Comparison of ENCODE assay signal across 28 cellular contexts in the genomic region with DNA sequence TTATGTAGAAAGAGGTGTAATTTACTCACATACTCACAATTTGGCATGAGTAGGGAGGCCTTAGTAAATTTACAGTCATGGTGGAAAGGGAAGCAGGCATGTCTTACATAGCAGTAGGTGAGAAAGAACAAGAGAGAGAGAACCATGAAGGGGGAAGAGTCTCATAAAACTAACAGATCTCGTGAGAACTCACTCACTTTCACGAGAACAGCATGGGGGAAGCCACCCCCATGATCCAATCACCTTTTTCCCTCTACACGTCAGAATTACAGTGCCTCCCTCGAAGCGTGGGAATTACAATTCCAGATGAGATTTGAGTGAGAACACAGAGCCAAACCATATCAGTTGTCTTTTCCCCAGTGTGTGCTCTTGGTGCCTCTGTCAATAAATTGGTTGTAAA.
"Had no signal": no experiment of that assay in that cellular context is flagged by ENCODE, and none has a peak within 500 bp of the region (broad histone marks: within the 10 kb centered on the region; RNA-seq: fewer than 3 reads in every experiment).

No MANE protein-coding gene starts in this region.

- FAIRE-seq: endometrium, islet of Langerhans, keratinocyte had no signal

- H3K4me1 Mint-ChIP-seq: endodermal cell; mesothelial cell of epicardium; naive B cell; naive thymus-derived CD8-positive, alpha-beta T cell had no signal

- H3K27me3 Mint-ChIP-seq: dendritic cell treated with granulocyte-macrophage colony-stimulating factor and Interleukin-4, amounts not matched to agents 40 ng/mL and 50 ng/mL, for 4 days; effector memory CD8-positive, alpha-beta T cell; naive B cell; naive thymus-derived CD8-positive, alpha-beta T cell had no signal

- H3K4me3 ChIP-seq: esophagus squamous epithelium, gastrocnemius medialis, heart right ventricle, left lung, lower lobe of right lung, mucosa of descending colon had no signal

- H3K27me3 ChIP-seq: esophagus squamous epithelium, gastrocnemius medialis, heart right ventricle, left lung had no signal

- H3K36me3 ChIP-seq: esophagus squamous epithelium, gastrocnemius medialis, heart right ventricle, left lung, lower lobe of right lung had no signal

- DNase-seq: cortex of kidney; effector CD8-positive, alpha-beta T cell; effector memory CD8-positive, alpha-beta T cell; endodermal cell; erythroblast; esophagus squamous epithelium; foreskin fibroblast; foreskin melanocyte; gastrocnemius medialis; glutamatergic neuron; head of caudate nucleus; heart right ventricle; hippocampal formation; left cardiac atrium; left lung; left ventricle myocardium superior; lower lobe of right lung; mesenchymal stem cell; mucosa of descending colon; naive B cell; naive thymus-derived CD8-positive, alpha-beta T cell had no signal

- ATAC-seq: effector memory CD8-positive, alpha-beta T cell; esophagus mucosa; gastrocnemius medialis; heart right ventricle; left cardiac atrium; left lung; left ventricle myocardium superior; lower lobe of right lung; mucosa of descending colon; naive thymus-derived CD8-positive, alpha-beta T cell had no signal

- H3K4me1 ChIP-seq: esophagus squamous epithelium, gastrocnemius medialis, heart right ventricle, left lung, lower lobe of right lung had no signal

- H3K27ac Mint-ChIP-seq: dendritic cell treated with granulocyte-macrophage colony-stimulating factor and Interleukin-4, amounts not matched to agents 40 ng/mL and 50 ng/mL, for 4 days; effector memory CD8-positive, alpha-beta T cell; endodermal cell; mesothelial cell of epicardium; naive B cell; naive thymus-derived CD8-positive, alpha-beta T cell had no signal

- H3K27ac ChIP-seq: epithelial cell of prostate, esophagus squamous epithelium, gastrocnemius medialis, heart right ventricle, left lung, lower lobe of right lung had no signal

- H3K4me3 Mint-ChIP-seq: dendritic cell treated with granulocyte-macrophage colony-stimulating factor and Interleukin-4, amounts not matched to agents 40 ng/mL and 50 ng/mL, for 4 days; effector memory CD8-positive, alpha-beta T cell; endodermal cell; mesothelial cell of epicardium; naive B cell; naive thymus-derived CD8-positive, alpha-beta T cell had no signal

- H3K9me3 Mint-ChIP-seq: endodermal cell had no signal

- H3K9me3 ChIP-seq: esophagus squamous epithelium, gastrocnemius medialis, mucosa of descending colon had no signal

- H3K36me3 Mint-ChIP-seq: mesothelial cell of epicardium; naive B cell; naive thymus-derived CD8-positive, alpha-beta T cell had no signal
